Comparison of ENCODE assay signal across 14 cellular contexts in the genomic region with DNA sequence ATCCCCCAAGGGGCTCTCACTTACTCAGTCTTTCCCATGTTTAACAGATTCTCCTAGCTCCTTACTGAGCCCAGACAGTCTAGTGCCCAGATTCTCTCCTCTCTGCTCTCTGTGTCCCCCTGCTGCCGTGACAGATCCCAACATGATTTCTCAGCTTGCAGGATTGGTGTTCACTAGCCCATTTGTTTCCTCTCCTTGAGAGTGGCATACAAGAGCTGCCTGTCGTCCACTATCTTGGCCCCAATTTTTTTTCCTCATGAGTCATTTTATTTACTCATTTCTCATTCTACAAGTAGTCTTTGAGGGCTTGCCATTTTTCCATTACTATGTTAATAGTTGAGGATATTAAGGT.
DNase-seq lines count a peak whose midpoint lies in the region; ATAC-seq and TF ChIP-seq lines count a peak whose summit lies in the region.
"Had no signal": no experiment of that assay in that cellular context is flagged by ENCODE, and none has a peak within 500 bp of the region (broad histone marks: within the 10 kb centered on the region; RNA-seq: fewer than 3 reads in every experiment).

No MANE protein-coding gene starts in this region.

- no peaks in the 10 kb centered on the region for H3K36me3 ChIP-seq in BE2C
- H3K36me3 ChIP-seq: sigmoid colon, SJCRH30 had no signal

- DNase-seq in BE2C (no peak), LNCaP clone FGC (ENCODE audit: low read depth) (peak; percentile 3), choroid plexus epithelial cell (ENCODE audit: low read depth) (peak; percentile 79), kidney tubule cell (ENCODE audit: low spot score) (peak; percentile 49), GF-D8 (lab: John Stamatoyannopoulos, UW) (no peak), NCI-H1105 treated with DMSO at 0.1 percent for 48 hours (lab: John Stamatoyannopoulos, UW) (no peak)
- DNase-seq in activated CD8-positive, alpha-beta memory T cell treated with anti-CD3 and anti-CD28 coated beads for 24 hours: no peak
- DNase-seq: activated B cell treated with CpG ODN at 0.5 μM for 24 hours; activated T-cell treated with anti-CD3 and anti-CD28 coated beads, Interleukin-2, amount 50 U/mL, for 48 hours; CD4-positive, alpha-beta memory T cell; NCI-H1092 treated with DMSO at 0.1 percent for 48 hours; sigmoid colon; SJCRH30 had no signal

- H3K4me3 ChIP-seq in BE2C (ENCODE audit: low read depth, low read length): no peak overlapping the region
- H3K4me3 ChIP-seq in LNCaP clone FGC (ENCODE audit: low read depth, low read length): no peak overlapping the region
- no peak overlapping the region for H3K4me3 ChIP-seq in choroid plexus epithelial cell (ENCODE audit: low read depth, low read length)
- H3K4me3 ChIP-seq: sigmoid colon, SJCRH30 had no signal

- no peaks in the 10 kb centered on the region for H3K9me3 ChIP-seq in BE2C
- H3K9me3 ChIP-seq: sigmoid colon had no signal

- ATAC-seq in HG03175 (IDR thresholded peaks at IDR 0.05; ENCODE audit: unreplicated experiment): no peak

- no peaks in the 10 kb centered on the region for H3K4me1 ChIP-seq in BE2C
- H3K4me1 ChIP-seq: SJCRH30 had no signal

- TF ChIP-seq CTCF in BE2C (IDR thresholded peaks at IDR 0.05; ENCODE audit: low read depth, low read length) (peak; percentile 8; the same call in 1 of the 2 replicates), LNCaP clone FGC (IDR thresholded peaks at IDR 0.05; ENCODE audit: control insufficient read depth, extremely low read depth, insufficient read depth) (peak; percentile 21; the same call in 1 of the 2 replicates), choroid plexus epithelial cell (conservative IDR thresholded peaks at IDR 0.05; ENCODE audit: low read depth, low read length) (peak; percentile 69)

- no peaks in the 10 kb centered on the region for H3K27me3 ChIP-seq in BE2C
- H3K27me3 ChIP-seq: sigmoid colon, SJCRH30 had no signal

Comparison
In these comparisons a context has a peak if more than half of its experiments do, and no peak if none do; other contexts are left out.
1. DNase-seq: peak in LNCaP clone FGC (single experiment), choroid plexus epithelial cell (single experiment) and kidney tubule cell (single experiment); none in BE2C (single experiment), GF-D8 (single experiment), NCI-H1105 treated with DMSO at 0.1 percent for 48 hours (single experiment) and activated CD8-positive, alpha-beta memory T cell treated with anti-CD3 and anti-CD28 coated beads for 24 hours (single experiment).
2. CTCF ChIP-seq: peak in every context shown above with its lines; median percentile 69 in choroid plexus epithelial cell; 21 in LNCaP clone FGC; 8 in BE2C.